8 cellular contexts compared by ENCODE assay signal in genomic region chr1:27960762-27961645, GRCh38. TPM values are rescaled to one million over a fixed set of nuclear protein-coding genes. Genes with fewer than 3 reads are reported as not detected.
DNase-seq lines count a peak whose midpoint lies in the region; ATAC-seq and TF ChIP-seq lines count a peak whose summit lies in the region.

No MANE protein-coding gene starts in this region.

- H3K4me3 Mint-ChIP-seq in HFFc6 = peak overlapping the region; percentile 88
- H3K4me3 Mint-ChIP-seq in activated naive CD8-positive, alpha-beta T cell treated with anti-CD3 and anti-CD28 coated beads for 36 hours = peak overlapping the region; percentile 75
- peak overlapping the region; percentile 86 to 87 for H3K4me3 Mint-ChIP-seq in stimulated activated naive B cell treated with anti-CD40 and anti-IgM and Interleukin-4, amounts not matched to agents 10 μg/mL and 1 μg/mL and 100 μg/mL, for 72 hours

- H3K9me3 ChIP-seq in iPS-18c (ENCODE audit: control insufficient read depth, insufficient read depth, low read length) = no peaks in the 10 kb centered on the region

- peaks cover 2% of the 10 kb centered on the region for H3K27me3 Mint-ChIP-seq in HFFc6 (ENCODE audit: insufficient read depth)
- H3K27me3 Mint-ChIP-seq in activated naive CD8-positive, alpha-beta T cell treated with anti-CD3 and anti-CD28 coated beads for 36 hours = no peaks in the 10 kb centered on the region
- peaks cover 0 to 4% of the 10 kb centered on the region in 2 donors for H3K27me3 Mint-ChIP-seq in stimulated activated naive B cell treated with anti-CD40 and anti-IgM and Interleukin-4, amounts not matched to agents 10 μg/mL and 1 μg/mL and 100 μg/mL, for 72 hours

- H3K4me1 Mint-ChIP-seq in HFFc6 (ENCODE audit: low read depth) = peaks cover 25% of the 10 kb centered on the region
- H3K4me1 Mint-ChIP-seq in activated naive CD8-positive, alpha-beta T cell treated with anti-CD3 and anti-CD28 coated beads for 36 hours = peaks cover 15% of the 10 kb centered on the region
- H3K4me1 Mint-ChIP-seq in stimulated activated naive B cell treated with anti-CD40 and anti-IgM and Interleukin-4, amounts not matched to agents 10 μg/mL and 1 μg/mL and 100 μg/mL, for 72 hours = peaks cover 9 to 25% of the 10 kb centered on the region in 2 donors

- H3K27ac Mint-ChIP-seq in HFFc6 = peak overlapping the region; percentile 76
- peak overlapping the region; percentile 38 for H3K27ac Mint-ChIP-seq in activated naive CD8-positive, alpha-beta T cell treated with anti-CD3 and anti-CD28 coated beads for 36 hours
- H3K27ac Mint-ChIP-seq in stimulated activated naive B cell treated with anti-CD40 and anti-IgM and Interleukin-4, amounts not matched to agents 10 μg/mL and 1 μg/mL and 100 μg/mL, for 72 hours = peak overlapping the region; percentile 81

- TF ChIP-seq POLR2A in GM18505 (IDR thresholded peaks at IDR 0.05; ENCODE audit: borderline replicate concordance, extremely low read depth, insufficient read depth, insufficient read length) = no peak

- H3K4me3 ChIP-seq in iPS-18c (ENCODE audit: insufficient read depth, low read depth, low read length) = peak overlapping the region; percentile 84

- ATAC-seq in stimulated activated naive B cell treated with anti-CD40 and anti-IgM and Interleukin-4, amounts not matched to agents 10 μg/mL and 1 μg/mL and 100 μg/mL, for 72 hours (replicated peaks) = no peak
- ATAC-seq in activated CD4-positive, CD25-positive, alpha-beta regulatory T cell treated with anti-CD3 and anti-CD28 coated beads, Interleukin-2, amount 50 U/mL, for 24 hours = no peak
- ATAC-seq in GM18505 (IDR thresholded peaks at IDR 0.05; ENCODE audit: unreplicated experiment) (no peak), HG02884 (IDR thresholded peaks at IDR 0.05; ENCODE audit: unreplicated experiment) (no peak), GM21619 (IDR thresholded peaks at IDR 0.05; ENCODE audit: unreplicated experiment) (no peak)

- no peak for TF ChIP-seq CTCF in HFFc6 (IDR thresholded peaks at IDR 0.05)

- H3K9me3 Mint-ChIP-seq in HFFc6 = no peaks in the 10 kb centered on the region
- no peaks in the 10 kb centered on the region for H3K9me3 Mint-ChIP-seq in activated naive CD8-positive, alpha-beta T cell treated with anti-CD3 and anti-CD28 coated beads for 36 hours
- H3K9me3 Mint-ChIP-seq in stimulated activated naive B cell treated with anti-CD40 and anti-IgM and Interleukin-4, amounts not matched to agents 10 μg/mL and 1 μg/mL and 100 μg/mL, for 72 hours = no peaks in the 10 kb centered on the region

- H3K36me3 Mint-ChIP-seq in HFFc6 (ENCODE audit: low read depth) = no peaks in the 10 kb centered on the region
- H3K36me3 Mint-ChIP-seq in activated naive CD8-positive, alpha-beta T cell treated with anti-CD3 and anti-CD28 coated beads for 36 hours = no peaks in the 10 kb centered on the region
- H3K36me3 Mint-ChIP-seq in stimulated activated naive B cell treated with anti-CD40 and anti-IgM and Interleukin-4, amounts not matched to agents 10 μg/mL and 1 μg/mL and 100 μg/mL, for 72 hours = peaks cover 6 to 12% of the 10 kb centered on the region in 2 donors

- DNase-seq in HFFc6 = peak; percentile 9
- DNase-seq in activated naive CD8-positive, alpha-beta T cell treated with anti-CD3 and anti-CD28 coated beads for 36 hours = no peak
- no peak for DNase-seq in stimulated activated naive B cell treated with anti-CD40 and anti-IgM and Interleukin-4, amounts not matched to agents 10 μg/mL and 1 μg/mL and 100 μg/mL, for 72 hours

RNA-seq across cellular contexts. Expression of gene XKR8, which starts 1.2 kb away (rescaled TPM):
- 10 to 100 TPM in 1 of 6 experiments, 1 to 10 TPM in 5; 8.0 to 10.7 (median 9.7) TPM for total RNA-seq in HFFc6 (2021; fragmentation: NEBNext Ultra II Directional; extraction: Animal tissue kit (Norgen Biotek cat#: 25700))
- 1 to 10 TPM; 4.1 to 4.4 TPM for total RNA-seq in activated naive CD8-positive, alpha-beta T cell treated with anti-CD3 and anti-CD28 coated beads for 36 hours

RNA-seq across cellular contexts. Expression of gene SMPDL3B, which starts 26.2 kb away (rescaled TPM):
- total RNA-seq in HFFc6 (2021; fragmentation: NEBNext Ultra II Directional; extraction: Animal tissue kit (Norgen Biotek cat#: 25700)) = not detected
- under 1 TPM; 0.92 to 0.97 TPM for total RNA-seq in activated naive CD8-positive, alpha-beta T cell treated with anti-CD3 and anti-CD28 coated beads for 36 hours

RNA-seq across cellular contexts. Expression of gene RPA2, which starts 46.6 kb away (rescaled TPM):
- 10 to 100 TPM; 20.7 to 29.1 (median 23.8) TPM for total RNA-seq in HFFc6 (2021; fragmentation: NEBNext Ultra II Directional; extraction: Animal tissue kit (Norgen Biotek cat#: 25700))
- total RNA-seq in activated naive CD8-positive, alpha-beta T cell treated with anti-CD3 and anti-CD28 coated beads for 36 hours = 100 to 1,000 TPM in 1 of 2 experiments, 10 to 100 TPM in 1; 89.4 to 102 TPM
